In genomic region chr7:30285067-30285530, GRCh38 we compare ENCODE assay signal across 8 cellular contexts. TPM values are rescaled to one million over a fixed set of nuclear protein-coding genes. Genes with fewer than 3 reads are reported as not detected.
DNase-seq lines count a peak whose midpoint lies in the region; ATAC-seq and TF ChIP-seq lines count a peak whose summit lies in the region.

No MANE protein-coding gene starts in this region.

- H3K27ac Mint-ChIP-seq in HFFc6 (peak overlapping the region; percentile 33), progenitor cell of endocrine pancreas (peak overlapping the region; percentile 91)

- H3K9me3 Mint-ChIP-seq in HFFc6 (0 out of 2 replicates have a peak, but pooled peaks cover 4% of the 10 kb centered on the region), progenitor cell of endocrine pancreas (ENCODE audit: low read depth) (no peaks in the 10 kb centered on the region)

- H3K4me1 Mint-ChIP-seq in HFFc6 (ENCODE audit: low read depth) (peaks cover 31% of the 10 kb centered on the region), progenitor cell of endocrine pancreas (ENCODE audit: low read depth) (peaks cover 38% of the 10 kb centered on the region)

- H3K4me3 Mint-ChIP-seq in HFFc6 (peak overlapping the region; percentile 84), progenitor cell of endocrine pancreas (ENCODE audit: low read depth) (peak overlapping the region; percentile 73)

- peak; percentile 28 for ATAC-seq in GM18498 (IDR thresholded peaks at IDR 0.05; ENCODE audit: unreplicated experiment)

- H3K27me3 Mint-ChIP-seq in HFFc6 (ENCODE audit: insufficient read depth): no peaks in the 10 kb centered on the region
- no peaks in the 10 kb centered on the region for H3K27me3 Mint-ChIP-seq in progenitor cell of endocrine pancreas

- H3K36me3 Mint-ChIP-seq in HFFc6 (ENCODE audit: low read depth) (peaks cover 9% of the 10 kb centered on the region), progenitor cell of endocrine pancreas (ENCODE audit: insufficient read depth) (no peaks in the 10 kb centered on the region)

- no peak; the same call in 1 of the 2 replicates for TF ChIP-seq CTCF in HFFc6 (IDR thresholded peaks at IDR 0.05)
- TF ChIP-seq CTCF in progenitor cell of endocrine pancreas (IDR thresholded peaks at IDR 0.05; ENCODE audit: unreplicated experiment): no peak

- DNase-seq in HFFc6 (no peak), NCI-H69 (lab: John Stamatoyannopoulos, UW) (peak; percentile 85), germinal center (ENCODE audit: low spot score) (peak; percentile 30), progenitor cell of endocrine pancreas (ENCODE audit: low spot score, unreplicated experiment) (peak; percentile 30), DMS79 (lab: John Stamatoyannopoulos, UW) (no peak), NCI-H187 (lab: John Stamatoyannopoulos, UW) (no peak)
- DNase-seq in activated gamma-delta T cell treated with anti-CD3 and anti-CD28 coated beads, Interleukin-2, amount 50 U/mL, for 16 hours (ENCODE audit: low read depth): peak; percentile 20

RNA-seq across cellular contexts. Expression of gene ZNRF2, which starts 0.7 kb away (rescaled TPM):
- 1 to 10 TPM; 2.3 to 3.1 (median 2.7) TPM for total RNA-seq in HFFc6 (2021; fragmentation: NEBNext Ultra II Directional; extraction: Animal tissue kit (Norgen Biotek cat#: 25700))
- total RNA-seq in progenitor cell of endocrine pancreas: 13.8 and 14.4 TPM in 2 replicates

Comparison
In these comparisons a context has a peak if more than half of its experiments do, and no peak if none do; other contexts are left out.
1. DNase-seq: peak in NCI-H69 (single experiment), activated gamma-delta T cell treated with anti-CD3 and anti-CD28 coated beads, Interleukin-2, amount 50 U/mL, for 16 hours (single experiment), germinal center (single experiment) and progenitor cell of endocrine pancreas (single experiment); none in HFFc6 (single experiment), DMS79 (single experiment) and NCI-H187 (0 of 2).